ENCODE assay signal across 24 cellular contexts in genomic region chr1:159778266-159778665, GRCh38. TPM values are rescaled to one million over a fixed set of nuclear protein-coding genes. Genes with fewer than 3 reads are reported as not detected.
DNase-seq lines count a peak whose midpoint lies in the region; ATAC-seq and TF ChIP-seq lines count a peak whose summit lies in the region.
"Had no signal": no experiment of that assay in that cellular context is flagged by ENCODE, and none has a peak within 500 bp of the region (broad histone marks: within the 10 kb centered on the region; RNA-seq: fewer than 3 reads in every experiment).

No MANE protein-coding gene starts in this region.

- no peak for ATAC-seq in HG03139 (IDR thresholded peaks at IDR 0.05; ENCODE audit: unreplicated experiment)
- no peak for ATAC-seq in GM18520 (IDR thresholded peaks at IDR 0.05; ENCODE audit: unreplicated experiment)
- ATAC-seq in upper lobe of left lung (ENCODE audit: low FRiP score in 2 of 2), result no peak

- TF ChIP-seq CTCF in astrocyte of the spinal cord (IDR thresholded peaks at IDR 0.05; ENCODE audit: low read depth, low read length), result no peak
- TF ChIP-seq CTCF in suprapubic skin (IDR thresholded peaks at IDR 0.05), result no peak
- no peak for TF ChIP-seq CTCF in upper lobe of left lung (IDR thresholded peaks at IDR 0.05)

- H3K36me3 Mint-ChIP-seq in activated naive CD8-positive, alpha-beta T cell, result no peaks in the 10 kb centered on the region
- peaks cover 4% of the 10 kb centered on the region for H3K36me3 Mint-ChIP-seq in activated naive CD8-positive, alpha-beta T cell treated with anti-CD3 and anti-CD28 coated beads for 36 hours

- H3K27ac ChIP-seq in suprapubic skin (peak overlapping the region; percentile 61), upper lobe of left lung (peak overlapping the region in 1 of 4 donors; percentile 64)
- H3K27ac ChIP-seq: BLaER1 treated with 17β-estradiol and CSF1 and Interleukin-3, amounts not matched to agents 10 nM and 100 nM had no signal

- H3K4me3 ChIP-seq in astrocyte of the spinal cord (ENCODE audit: low read depth, low read length), result no peak overlapping the region
- no peak overlapping the region for H3K4me3 ChIP-seq in suprapubic skin
- no peak overlapping the region for H3K4me3 ChIP-seq in upper lobe of left lung
- H3K4me3 ChIP-seq: BLaER1 treated with 17β-estradiol and CSF1 and Interleukin-3, amounts not matched to agents 10 nM and 100 nM had no signal

- no peak for DNase-seq in activated naive CD8-positive, alpha-beta T cell treated with anti-CD3 and anti-CD28 coated beads for 36 hours
- peak; percentile 34 for DNase-seq in astrocyte of the spinal cord (ENCODE audit: low read depth, low spot score)
- peak; percentile 82 for DNase-seq in fibroblast of gingiva (ENCODE audit: low read depth)
- no peak for DNase-seq in suprapubic skin (ENCODE audit: low spot score in 2 of 2)
- DNase-seq in upper lobe of left lung, result no peak
- DNase-seq: 8988T; CD4-positive, alpha-beta T cell; HCEC 1CT; IMR-90; KG1; MM.1S; NCI-H1694; NCI-H2029 treated with DMSO at 0.1 percent for 48 hours; NCI-H526 treated with DMSO at 0.1 percent for 48 hours; RPMI8226; SHP77 had no signal

- peaks cover 14% of the 10 kb centered on the region for H3K4me1 Mint-ChIP-seq in activated naive CD8-positive, alpha-beta T cell (ENCODE audit: low read depth)
- peaks cover 10% of the 10 kb centered on the region for H3K4me1 Mint-ChIP-seq in activated naive CD8-positive, alpha-beta T cell treated with anti-CD3 and anti-CD28 coated beads for 36 hours

- TF ChIP-seq POLR2A in suprapubic skin (IDR thresholded peaks at IDR 0.05) (no peak), upper lobe of left lung (IDR thresholded peaks at IDR 0.05) (no peak)

- H3K9me3 ChIP-seq in suprapubic skin, result no peaks in the 10 kb centered on the region
- no peaks in the 10 kb centered on the region for H3K9me3 ChIP-seq in upper lobe of left lung

- H3K4me3 Mint-ChIP-seq in activated naive CD8-positive, alpha-beta T cell, result peak overlapping the region; percentile 35
- no peak overlapping the region for H3K4me3 Mint-ChIP-seq in activated naive CD8-positive, alpha-beta T cell treated with anti-CD3 and anti-CD28 coated beads for 36 hours

- no peaks in the 10 kb centered on the region for H3K9me3 Mint-ChIP-seq in activated naive CD8-positive, alpha-beta T cell (ENCODE audit: low read depth)
- no peaks in the 10 kb centered on the region for H3K9me3 Mint-ChIP-seq in activated naive CD8-positive, alpha-beta T cell treated with anti-CD3 and anti-CD28 coated beads for 36 hours
- H3K9me3 Mint-ChIP-seq: CD4-positive, alpha-beta T cell had no signal

- no peaks in the 10 kb centered on the region for H3K27me3 ChIP-seq in suprapubic skin
- H3K27me3 ChIP-seq in upper lobe of left lung, result no peaks in the 10 kb centered on the region

- TF ChIP-seq EP300 in suprapubic skin (IDR thresholded peaks at IDR 0.05) (no peak), upper lobe of left lung (IDR thresholded peaks at IDR 0.05) (no peak)

- H3K27me3 Mint-ChIP-seq in activated naive CD8-positive, alpha-beta T cell, result peaks cover under 1% of the 10 kb centered on the region
- no peaks in the 10 kb centered on the region for H3K27me3 Mint-ChIP-seq in activated naive CD8-positive, alpha-beta T cell treated with anti-CD3 and anti-CD28 coated beads for 36 hours
- H3K27me3 Mint-ChIP-seq: CD4-positive, alpha-beta T cell had no signal

- in situ Hi-C loops in astrocyte of the spinal cord (cut with HindIII; ENCODE audit: low sequenced_read_pairs), result loop anchor here (25.0 kb wide), 1 partner anchor 109 kb away; no protein-coding TSS in a partner anchor

- 91% methylated on average over 4 of the region's 4 CpGs for WGBS in suprapubic skin
- 75 to 83% methylated on average over 4 of the region's 4 CpGs for WGBS in upper lobe of left lung, 2 donors

- no peaks in the 10 kb centered on the region for H3K36me3 ChIP-seq in suprapubic skin
- no peaks in the 10 kb centered on the region for H3K36me3 ChIP-seq in upper lobe of left lung
- H3K36me3 ChIP-seq: BLaER1 treated with 17β-estradiol and CSF1 and Interleukin-3, amounts not matched to agents 10 nM and 100 nM had no signal

- peak overlapping the region; percentile 30 for H3K27ac Mint-ChIP-seq in activated naive CD8-positive, alpha-beta T cell
- H3K27ac Mint-ChIP-seq in activated naive CD8-positive, alpha-beta T cell treated with anti-CD3 and anti-CD28 coated beads for 36 hours, result no peak overlapping the region
- H3K27ac Mint-ChIP-seq: CD4-positive, alpha-beta T cell had no signal

- H3K4me1 ChIP-seq in suprapubic skin (peaks cover 28% of the 10 kb centered on the region), upper lobe of left lung (peaks cover 18 to 27% (median 22%) of the 10 kb centered on the region in 4 donors)

RNA-seq across cellular contexts. Expression of gene DUSP23, which starts 2.5 kb away (rescaled TPM):
- total RNA-seq in activated naive CD8-positive, alpha-beta T cell treated with anti-CD3 and anti-CD28 coated beads for 36 hours, result 10 to 100 TPM; 33.5 to 36.0 TPM
- total RNA-seq in suprapubic skin, result 10 to 100 TPM; 39.6 to 89.6 (median 75.0) TPM
- total RNA-seq in upper lobe of left lung, result 10 to 100 TPM; 59.1 to 96.8 (median 79.9) TPM

RNA-seq across cellular contexts. Expression of gene FCRL6, which starts 23.9 kb away (rescaled TPM):
- not detected for total RNA-seq in activated naive CD8-positive, alpha-beta T cell treated with anti-CD3 and anti-CD28 coated beads for 36 hours
- total RNA-seq in suprapubic skin, result under 1 TPM in 1 of 4 donors, not detected in 3; 0.49 TPM
- 1 to 10 TPM; 1.8 to 5.2 (median 3.0) TPM for total RNA-seq in upper lobe of left lung
- total RNA-seq: G401, H1, IMR-90, NCI-H460, SK-MEL-5 had no signal

RNA-seq across cellular contexts. Expression of gene SLAMF8, which starts 48.4 kb away (rescaled TPM):
- total RNA-seq in activated naive CD8-positive, alpha-beta T cell treated with anti-CD3 and anti-CD28 coated beads for 36 hours, result 1 to 10 TPM; 1.3 to 2.1 TPM
- total RNA-seq in suprapubic skin, result 1 to 10 TPM; 2.7 to 5.5 (median 3.9) TPM
- 10 to 100 TPM in 5 of 6 donors, 1 to 10 TPM in 1; 4.1 to 50.3 (median 27.6) TPM for total RNA-seq in upper lobe of left lung
- total RNA-seq: G401, H1, IMR-90, NCI-H460, SK-MEL-5 had no signal

Comparison
In these comparisons a context has a peak if more than half of its experiments do, and no peak if none do; other contexts are left out.
1. DNase-seq: peak in astrocyte of the spinal cord (single experiment) and fibroblast of gingiva (single experiment); none in activated naive CD8-positive, alpha-beta T cell treated with anti-CD3 and anti-CD28 coated beads for 36 hours (single experiment), suprapubic skin (0 of 2) and upper lobe of left lung (0 of 2).